Comparison of ENCODE assay signal across 17 cellular contexts in the genomic region with DNA sequence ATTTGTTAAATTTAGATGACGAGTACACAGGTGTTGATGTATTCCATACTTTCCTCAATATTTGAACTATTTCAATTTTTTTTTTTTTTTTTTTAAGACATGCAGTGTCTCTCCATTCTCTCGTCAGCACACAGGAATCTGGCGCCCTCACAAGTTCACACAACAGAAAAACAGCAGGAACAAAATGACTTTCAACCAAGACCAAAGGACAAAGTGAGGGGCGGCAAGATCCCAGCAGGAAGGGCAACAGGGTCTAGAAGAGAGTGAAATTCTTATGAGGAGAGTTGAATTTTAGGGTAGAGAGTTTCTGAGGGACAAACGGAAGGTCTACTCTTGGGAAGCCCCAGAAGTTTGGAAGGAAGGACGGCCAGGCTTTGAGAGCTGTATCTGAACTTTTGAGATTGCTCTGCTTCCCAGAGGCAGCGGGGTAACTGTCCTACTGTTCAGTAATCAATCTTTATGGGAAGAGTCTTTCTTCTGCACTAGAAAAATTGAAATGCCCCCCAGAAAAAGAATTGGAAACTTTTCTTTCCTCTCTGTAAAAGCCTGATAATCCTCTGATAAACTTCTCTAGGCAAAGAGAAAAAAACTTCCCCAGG.
A peak's percentile ranks its signal among the peaks of the same experiment; 100 is the strongest.
DNase-seq lines count a peak whose midpoint lies in the region; ATAC-seq and TF ChIP-seq lines count a peak whose summit lies in the region.
"Had no signal": no experiment of that assay in that cellular context is flagged by ENCODE, and none has a peak within 500 bp of the region (broad histone marks: within the 10 kb centered on the region; RNA-seq: fewer than 3 reads in every experiment).

No MANE protein-coding gene starts in this region.

- no peaks in the 10 kb centered on the region for H3K27me3 Mint-ChIP-seq in MCF 10A (ENCODE audit: insufficient read depth, unreplicated experiment)

- H3K27me3 ChIP-seq in mammary epithelial cell (ENCODE audit: insufficient read depth, low read length) (no peaks in the 10 kb centered on the region), PC-3 (ENCODE audit: low read length) (no peaks in the 10 kb centered on the region), right cardiac atrium (ENCODE audit: control insufficient read depth, insufficient read depth) (peaks cover 2% of the 10 kb centered on the region)
- H3K27me3 ChIP-seq: esophagus muscularis mucosa, tibial artery had no signal

- H3F3A ChIP-seq in PC-3 (ENCODE audit: low read length, unreplicated experiment): no peaks in the 10 kb centered on the region

- no peaks in the 10 kb centered on the region for H3K79me2 ChIP-seq in mammary epithelial cell (ENCODE audit: insufficient read depth, low read length)
- H3K79me2 ChIP-seq in PC-3 (ENCODE audit: low read length): no peaks in the 10 kb centered on the region

- no peaks in the 10 kb centered on the region for H3K4me1 ChIP-seq in mammary epithelial cell (ENCODE audit: insufficient read depth, low read length)
- H3K4me1 ChIP-seq in PC-3 (ENCODE audit: insufficient read depth, low read length): no peaks in the 10 kb centered on the region
- H3K4me1 ChIP-seq in right cardiac atrium (ENCODE audit: control insufficient read depth, insufficient read depth, low read length): peaks cover 2% of the 10 kb centered on the region
- H3K4me1 ChIP-seq: esophagus muscularis mucosa, prostate gland, tibial artery had no signal

- BruUV-seq in MCF 10A (replicated peaks; lab: Mats Ljungman, UMichigan) (no TSS peak), mammary epithelial cell (replicated peaks; lab: Mats Ljungman, UMichigan) (no TSS peak), PC-3 (replicated peaks; lab: Mats Ljungman, UMichigan) (no TSS peak)

- no peak overlapping the region for H3K27ac ChIP-seq in mammary epithelial cell (ENCODE audit: insufficient read depth, low read depth, low read length)
- H3K27ac ChIP-seq in PC-3 (ENCODE audit: low read length): no peak overlapping the region
- H3K27ac ChIP-seq in right cardiac atrium (ENCODE audit: low read length): no peak overlapping the region
- H3K27ac ChIP-seq: esophagus muscularis mucosa, prostate gland, tibial artery had no signal

- no peaks in the 10 kb centered on the region for H3K9me3 Mint-ChIP-seq in MCF 10A (ENCODE audit: unreplicated experiment)
- H3K9me3 Mint-ChIP-seq: activated naive CD8-positive, alpha-beta T cell treated with anti-CD3 and anti-CD28 coated beads, Interleukin-2, amount 10 ng/mL, durations not matched to agents 7 days and 5 days; activated T-cell treated with anti-CD3 and anti-CD28 coated beads, Interleukin-2, amount 50 U/mL, for 24 hours had no signal

- H3K4me2 ChIP-seq in mammary epithelial cell (ENCODE audit: insufficient read depth, low read depth, low read length) (no peak overlapping the region), PC-3 (ENCODE audit: low read length) (no peak overlapping the region)

- no peak overlapping the region for H3K9ac ChIP-seq in mammary epithelial cell (ENCODE audit: insufficient read depth, low read length)
- H3K9ac ChIP-seq in PC-3 (ENCODE audit: low read length): no peak overlapping the region

- intact Hi-C loops in MCF 10A (cut with micrococcal nuclease): loop anchor here (1.0 to 10.0 kb wide), 3 partner anchors 45 to 959 kb away; no protein-coding TSS in a partner anchor
- intact Hi-C loops in mammary epithelial cell (cut with micrococcal nuclease): loop anchor here (1.0 to 10.0 kb wide), 2 partner anchors 45 to 919 kb away; no protein-coding TSS in a partner anchor
- intact Hi-C loops in PC-3 (cut with micrococcal nuclease): no loop called here
- intact Hi-C loops in right cardiac atrium (cut with DNase I): no loop called here

- CTCF ChIA-PET in MCF 10A (lab: Yijun Ruan, JAX) (interaction anchor here (0.6 to 4.0 kb wide), 20 partner anchors 12 to 1985 kb away, joined by 3 to 29 read pairs (median 4); no protein-coding TSS in a partner anchor), mammary epithelial cell (lab: Charles Lee; ENCODE audit: low non-redundant PET) (no interaction called here), PC-3 (lab: Charles Lee) (no interaction called here)

- H3K9me2 ChIP-seq in PC-3 (replicated peaks; ENCODE audit: low read length): no peaks in the 10 kb centered on the region

- H3K36me3 Mint-ChIP-seq in MCF 10A (ENCODE audit: insufficient read depth, unreplicated experiment): no peaks in the 10 kb centered on the region
- H3K36me3 Mint-ChIP-seq: activated naive CD8-positive, alpha-beta T cell treated with anti-CD3 and anti-CD28 coated beads, Interleukin-2, amount 10 ng/mL, durations not matched to agents 7 days and 5 days had no signal

- POLR2A ChIA-PET in MCF 10A (lab: Yijun Ruan, JAX) (interaction anchor here (0.6 kb wide), 1 partner anchor 844 kb away, joined by 3 read pairs; no protein-coding TSS in a partner anchor), PC-3 (lab: Charles Lee; ENCODE audit: unreplicated experiment) (no interaction called here)

- 29% methylated on average over 5 of the region's 7 CpGs for WGBS in mammary epithelial cell (ENCODE audit: low coverage, missing lambda C conversion rate)
- WGBS in right cardiac atrium: 13% methylated on average over 7 of the region's 7 CpGs

- peak overlapping the region; percentile 17 for H3K27ac Mint-ChIP-seq in MCF 10A (ENCODE audit: low read depth, unreplicated experiment)
- H3K27ac Mint-ChIP-seq: activated naive CD8-positive, alpha-beta T cell treated with anti-CD3 and anti-CD28 coated beads, Interleukin-2, amount 10 ng/mL, durations not matched to agents 7 days and 5 days; activated T-cell treated with anti-CD3 and anti-CD28 coated beads, Interleukin-2, amount 50 U/mL, for 24 hours had no signal

- H4K20me1 ChIP-seq in mammary epithelial cell (ENCODE audit: insufficient read depth, low read length) (no peaks in the 10 kb centered on the region), PC-3 (ENCODE audit: low read length) (no peaks in the 10 kb centered on the region)

- H3K4me3 ChIP-seq in mammary epithelial cell (replicated peaks in 1 of 3; ENCODE audit: insufficient read depth in 1 of 3, low read depth in 2 of 3, low read length in 3 of 3): no peak overlapping the region
- H3K4me3 ChIP-seq in PC-3 (ENCODE audit: low read length): no peak overlapping the region
- H3K4me3 ChIP-seq in right cardiac atrium (ENCODE audit: low read length): no peak overlapping the region
- H3K4me3 ChIP-seq: esophagus muscularis mucosa, K562, prostate gland, tibial artery had no signal

- peaks cover 12% of the 10 kb centered on the region for H3K4me1 Mint-ChIP-seq in MCF 10A (ENCODE audit: insufficient read depth, unreplicated experiment)
- H3K4me1 Mint-ChIP-seq: activated naive CD8-positive, alpha-beta T cell treated with anti-CD3 and anti-CD28 coated beads, Interleukin-2, amount 10 ng/mL, durations not matched to agents 7 days and 5 days had no signal

- H2AFZ ChIP-seq in mammary epithelial cell (ENCODE audit: low read depth, low read length): no peak overlapping the region
- H2AFZ ChIP-seq in PC-3 (ENCODE audit: low read length): no peak overlapping the region

- H3K4me3 Mint-ChIP-seq in MCF 10A (ENCODE audit: unreplicated experiment): peak overlapping the region; percentile 58
- H3K4me3 Mint-ChIP-seq: activated naive CD8-positive, alpha-beta T cell treated with anti-CD3 and anti-CD28 coated beads, Interleukin-2, amount 10 ng/mL, durations not matched to agents 7 days and 5 days; activated T-cell treated with anti-CD3 and anti-CD28 coated beads, Interleukin-2, amount 50 U/mL, for 24 hours had no signal

- in situ Hi-C loops in mammary epithelial cell (cut with MboI; ENCODE audit: low sequenced_read_pairs in 2 of 2): no loop called here

- H3K36me3 ChIP-seq in mammary epithelial cell (ENCODE audit: insufficient read depth, low read length) (no peaks in the 10 kb centered on the region), PC-3 (ENCODE audit: low read depth, low read length) (no peaks in the 10 kb centered on the region)
- H3K36me3 ChIP-seq: esophagus muscularis mucosa, prostate gland, tibial artery had no signal

- ATAC-seq in PC-3 (no peak), right cardiac atrium (peak; percentile 51 to 52), GM21576 (IDR thresholded peaks at IDR 0.05; ENCODE audit: unreplicated experiment) (no peak), HG03097 (IDR thresholded peaks at IDR 0.05; ENCODE audit: low FRiP score, unreplicated experiment) (no peak)
- ATAC-seq: K562 had no signal

- H3K9me3 ChIP-seq in mammary epithelial cell (replicated peaks; ENCODE audit: insufficient read depth, low read length) (no peaks in the 10 kb centered on the region), PC-3 (ENCODE audit: low read length) (no peaks in the 10 kb centered on the region), right cardiac atrium (ENCODE audit: control insufficient read depth, low read length) (no peaks in the 10 kb centered on the region)
- H3K9me3 ChIP-seq: esophagus muscularis mucosa, prostate gland, tibial artery had no signal

- dilution Hi-C loops in mammary epithelial cell (cut with HindIII; ENCODE audit: low sequenced_read_pairs): no loop called here

- TF ChIP-seq CTCF in MCF 10A (IDR thresholded peaks at IDR 0.05; ENCODE audit: unreplicated experiment) (peak; percentile 17), mammary epithelial cell (conservative IDR thresholded peaks at IDR 0.05 in 1 of 2, IDR thresholded peaks at IDR 0.05 in 1 of 2; ENCODE audit: extremely low read depth in 1 of 2, insufficient read depth in 1 of 2, low read depth in 1 of 2, low read length in 2 of 2) (peak in 1 of 2 donors; percentile 10), PC-3 (conservative IDR thresholded peaks at IDR 0.05; ENCODE audit: low read depth, low read length) (peak; percentile 25; the same call in 1 of the 2 replicates)

- DNase-seq in MCF 10A (ENCODE audit: unreplicated experiment) (peak; percentile 23), mammary epithelial cell (no peak), PC-3 (no peak), right cardiac atrium (peak; percentile 15 to 57 (median 53)), stromal cell of bone marrow (ENCODE audit: low read depth) (peak; percentile 0), cerebellar nuclear complex (lab: John Stamatoyannopoulos, UW) (no peak)
- DNase-seq: activated naive CD8-positive, alpha-beta T cell treated with anti-CD3 and anti-CD28 coated beads, Interleukin-2, amount 10 ng/mL, durations not matched to agents 7 days and 5 days; activated T-cell treated with anti-CD3 and anti-CD28 coated beads, Interleukin-2, amount 50 U/mL, for 24 hours; NCI-H2107; stimulated activated CD8-positive, alpha-beta memory T cell treated with anti-CD3 and anti-CD28 coated beads, Interleukin-4, amount 100 ng/mL, for 48 hours; T-helper 1 cell; tibial artery had no signal

Comparison
In these comparisons a context has a peak if more than half of its experiments do, and no peak if none do; other contexts are left out.
1. DNase-seq: peak in MCF 10A (single experiment), right cardiac atrium (3 of 3) and stromal cell of bone marrow (single experiment); none in mammary epithelial cell (single experiment), PC-3 (single experiment) and cerebellar nuclear complex (0 of 2).
2. ATAC-seq: peak in right cardiac atrium (2 of 2); none in PC-3 (single experiment), GM21576 (single experiment) and HG03097 (single experiment).
3. intact Hi-C loops: an anchor here in MCF 10A (1.0 to 10.0 kb wide) and mammary epithelial cell (1.0 to 10.0 kb wide); none called in PC-3 and right cardiac atrium.